Comparison of ENCODE assay signal across 8 cellular contexts in the genomic region with DNA sequence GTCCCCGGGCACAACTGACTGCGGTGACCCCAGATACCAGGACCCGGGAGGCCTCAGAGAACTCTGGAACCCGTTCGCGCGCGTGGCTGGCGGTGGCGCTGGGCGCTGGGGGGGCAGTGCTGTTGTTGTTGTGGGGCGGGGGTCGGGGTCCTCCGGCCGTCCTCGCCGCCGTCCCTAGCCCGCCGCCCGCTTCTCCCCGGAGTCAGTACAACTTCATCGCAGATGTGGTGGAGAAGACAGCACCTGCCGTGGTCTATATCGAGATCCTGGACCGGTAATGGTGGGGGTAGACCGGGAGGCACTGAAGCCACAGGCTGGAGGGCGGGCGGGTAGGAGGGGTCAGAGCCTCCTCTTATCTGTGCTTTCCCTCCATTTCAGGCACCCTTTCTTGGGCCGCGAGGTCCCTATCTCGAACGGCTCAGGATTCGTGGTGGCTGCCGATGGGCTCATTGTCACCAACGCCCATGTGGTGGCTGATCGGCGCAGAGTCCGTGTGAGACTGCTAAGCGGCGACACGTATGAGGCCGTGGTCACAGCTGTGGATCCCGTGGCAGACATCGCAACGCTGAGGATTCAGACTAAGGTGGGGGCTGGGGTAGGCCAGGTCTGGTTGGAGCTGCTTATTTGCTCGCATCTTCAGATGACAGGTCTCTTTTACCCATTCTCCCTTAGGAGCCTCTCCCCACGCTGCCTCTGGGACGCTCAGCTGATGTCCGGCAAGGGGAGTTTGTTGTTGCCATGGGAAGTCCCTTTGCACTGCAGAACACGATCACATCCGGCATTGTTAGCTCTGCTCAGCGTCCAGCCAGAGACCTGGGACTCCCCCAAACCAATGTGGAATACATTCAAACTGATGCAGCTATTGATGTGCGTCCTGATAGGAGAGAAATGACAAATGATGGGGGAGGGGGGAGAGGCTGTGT. TPM values are rescaled to one million over a fixed set of nuclear protein-coding genes. Genes with fewer than 3 reads are reported as not detected.
DNase-seq lines count a peak whose midpoint lies in the region; ATAC-seq and TF ChIP-seq lines count a peak whose summit lies in the region.

No MANE protein-coding gene starts in this region.

- H3K9me3 Mint-ChIP-seq in H9 (no peaks in the 10 kb centered on the region; a peak in 1 of 5 replicates), nephron progenitor cell (no peaks in the 10 kb centered on the region)

- intact Hi-C loops in aorta (cut with DNase I) = loop anchor here in 1 of 2 donors (10.0 kb wide), 1 partner anchor 54 kb away; no protein-coding TSS in a partner anchor

- peaks cover 0 to 5% of the 10 kb centered on the region in 2 donors for H3K36me3 ChIP-seq in aorta (ENCODE audit: control insufficient read depth in 1 of 2, insufficient read depth in 2 of 2, low read length in 1 of 2)

- H3K56ac ChIP-seq in H9 (ENCODE audit: insufficient read length, low read depth, low read length) = no peak overlapping the region

- H2BK15ac ChIP-seq in H9 (ENCODE audit: low read depth, low read length) = no peak overlapping the region

- WGBS in H9 (ENCODE audit: extremely low coverage, insufficient read length, low lambda C conversion rate) = no CpG with 5 or more reads among the region's 54 CpGs
- 1% methylated on average over 49 to 54 of the region's 54 CpGs for WGBS in aorta, 2 donors

- H3K27me3 Mint-ChIP-seq in H9 (ENCODE audit: low read depth) (peaks cover 2% of the 10 kb centered on the region; the same call in 1 of the 2 replicates), nephron progenitor cell (ENCODE audit: low read depth, poor library complexity) (peaks cover under 1% of the 10 kb centered on the region)

- peak; percentile 53 for DNase-seq in H9
- peak; percentile 55 for DNase-seq in NAMALWA (ENCODE audit: low spot score)
- DNase-seq in activated T-cell treated with anti-CD3 and anti-CD28 coated beads, Interleukin-2, amount 50 U/mL, for 48 hours = peak; percentile 67 to 68
- DNase-seq in fibroblast of mammary gland (ENCODE audit: low read depth) = peak; percentile 47
- DNase-seq in nephron progenitor cell = peak; percentile 55
- DNase-seq in aorta = peak; percentile 73 to 85
- no peak for DNase-seq in NCI-H1436 treated with DMSO at 0.1 percent for 48 hours (lab: John Stamatoyannopoulos, UW)

- H3K27ac Mint-ChIP-seq in H9 (no peak overlapping the region), nephron progenitor cell (no peak overlapping the region)

- peak overlapping the region; percentile 98 to 99 for H3K4me3 Mint-ChIP-seq in H9
- H3K4me3 Mint-ChIP-seq in nephron progenitor cell = peak overlapping the region; percentile 99

- H3K79me1 ChIP-seq in H9 (ENCODE audit: insufficient read depth, low read depth, low read length, poor library complexity, severe bottlenecking) = peaks cover 4% of the 10 kb centered on the region

- H3K14ac ChIP-seq in H9 (ENCODE audit: insufficient read depth, low read length) = no peak overlapping the region; the same call in 1 of the 2 replicates

- H2AK5ac ChIP-seq in H9 (ENCODE audit: insufficient read length, low read length) = no peak overlapping the region

- no peaks in the 10 kb centered on the region for H3K9me3 ChIP-seq in H9 (ENCODE audit: control insufficient read depth, low read depth, low read length)
- H3K9me3 ChIP-seq in aorta (ENCODE audit: control insufficient read depth, low read length) = no peaks in the 10 kb centered on the region

- peak overlapping the region; percentile 83 for H3K4me2 ChIP-seq in H9 (ENCODE audit: insufficient read depth, insufficient read length, low read length)

- H2BK5ac ChIP-seq in H9 (ENCODE audit: insufficient read length, low read length) = no peak overlapping the region

- H2BK120ac ChIP-seq in H9 (ENCODE audit: low read depth, low read length, poor library complexity, severe bottlenecking) = no peak overlapping the region

- peaks cover 4% of the 10 kb centered on the region; the same call in 1 of the 2 replicates for H3K79me2 ChIP-seq in H9 (ENCODE audit: insufficient read depth, low read length)

- no peak overlapping the region for H2AFZ ChIP-seq in H9 (ENCODE audit: low read length)

- peak overlapping the region; percentile 57 for H3K9ac ChIP-seq in H9 (ENCODE audit: extremely low read depth, insufficient read length, low read length)

- ATAC-seq in aorta (ENCODE audit: low FRiP score) = peak; percentile 40

- H3K23ac ChIP-seq in H9 (ENCODE audit: insufficient read length, low read depth, low read length) = no peak overlapping the region

- H4K8ac ChIP-seq in H9 (replicated peaks; ENCODE audit: insufficient read length, low read depth, low read length) = no peak overlapping the region

- no peak overlapping the region for H2BK20ac ChIP-seq in H9 (ENCODE audit: low read depth, low read length, poor library complexity, severe bottlenecking)

- H3K18ac ChIP-seq in H9 (ENCODE audit: insufficient read length, low read depth, low read length) = no peak overlapping the region

- H3K4me1 ChIP-seq in H9 (ENCODE audit: insufficient read depth, low read length) = peaks cover 4% of the 10 kb centered on the region; the same call in 1 of the 2 replicates
- no peaks in the 10 kb centered on the region for H3K4me1 ChIP-seq in aorta (ENCODE audit: control insufficient read depth in 1 of 2, insufficient read depth in 2 of 2, low read length in 2 of 2)

- H3K36me3 Mint-ChIP-seq in H9 (ENCODE audit: insufficient read depth in 1 of 3, low read depth in 3 of 3) (peaks cover 30 to 64% (median 47%) of the 10 kb centered on the region in 3 experiments), nephron progenitor cell (ENCODE audit: low read depth) (peaks cover 49% of the 10 kb centered on the region)

- H3K27ac ChIP-seq in H9 (ENCODE audit: insufficient read length, low read depth, low read length) (no peak overlapping the region), aorta (ENCODE audit: low read depth in 1 of 2, low read length in 2 of 2) (peak overlapping the region in 1 of 2 donors; percentile 14)

- no peak overlapping the region for H2BK12ac ChIP-seq in H9 (ENCODE audit: insufficient read length, low read depth, low read length)

- H4K91ac ChIP-seq in H9 (ENCODE audit: insufficient read length, low read depth, low read length) = no peak overlapping the region

- H3K23me2 ChIP-seq in H9 (ENCODE audit: insufficient read length, low read depth, low read length, poor library complexity, severe bottlenecking) = peaks cover 15% of the 10 kb centered on the region

- H3K27me3 ChIP-seq in H9 (ENCODE audit: insufficient read depth, low read length) (no peaks in the 10 kb centered on the region), aorta (ENCODE audit: control insufficient read depth in 1 of 2, insufficient read depth in 2 of 2, low read length in 1 of 2) (no peaks in the 10 kb centered on the region)

- TF ChIP-seq CTCF in H9 (conservative IDR thresholded peaks at IDR 0.05) (no peak), fibroblast of mammary gland (conservative IDR thresholded peaks at IDR 0.05; ENCODE audit: control insufficient read depth, insufficient read depth, low read depth, low read length) (no peak), nephron progenitor cell (IDR thresholded peaks at IDR 0.05) (no peak)

- H3K4me3 ChIP-seq in GM08714 (ENCODE audit: low read length) = peak overlapping the region; percentile 94
- peak overlapping the region; percentile 98 for H3K4me3 ChIP-seq in fibroblast of mammary gland (ENCODE audit: control insufficient read depth, low read depth, low read length)
- peak overlapping the region; percentile 62 to 73 for H3K4me3 ChIP-seq in aorta (ENCODE audit: low read length in 2 of 2)

- H3K4ac ChIP-seq in H9 (ENCODE audit: low read depth, low read length) = no peak overlapping the region

- H4K20me1 ChIP-seq in H9 (ENCODE audit: control insufficient read depth, insufficient read depth, insufficient read length) = no peaks in the 10 kb centered on the region

- H4K5ac ChIP-seq in H9 (ENCODE audit: insufficient read length, low read depth, low read length) = no peak overlapping the region

- H3T11ph ChIP-seq in H9 (ENCODE audit: low read length) = no peak overlapping the region

- H3K4me1 Mint-ChIP-seq in H9 = peaks cover 17 to 22% of the 10 kb centered on the region in 2 experiments
- peaks cover 38% of the 10 kb centered on the region for H3K4me1 Mint-ChIP-seq in nephron progenitor cell

RNA-seq across cellular contexts. Expression of gene HTRA2, which starts 0.8 kb away (rescaled TPM):
- total RNA-seq in H9 (2021) (24.1 and 24.9 TPM in 2 replicates), aorta (10 to 100 TPM; 31.9 to 35.4 TPM)
- 10 to 100 TPM; 27.4 to 46.9 TPM for polyA plus RNA-seq in aorta

RNA-seq across cellular contexts. Expression of gene AUP1, which starts 1.0 kb away (rescaled TPM):
- total RNA-seq in H9 (2021) (91.5 and 93.6 TPM in 2 replicates), aorta (10 to 100 TPM; 73.0 to 85.4 TPM)
- 100 to 1,000 TPM in 1 of 2 donors, 10 to 100 TPM in 1; 49.5 to 279 TPM for polyA plus RNA-seq in aorta

RNA-seq across cellular contexts. Expression of gene DQX1, which starts 4.5 kb away (rescaled TPM):
- total RNA-seq in H9 (2021) = 0.98 and 1.6 TPM in 2 replicates
- under 1 TPM in 1 of 2 donors, not detected in 1; 0.24 TPM for total RNA-seq in aorta
- 1 to 10 TPM in 1 of 2 donors, not detected in 1; 4.1 TPM for polyA plus RNA-seq in aorta

RNA-seq across cellular contexts. Expression of gene TLX2, which starts 16.2 kb away (rescaled TPM):
- total RNA-seq in H9 (2021) (0.20 and 0.26 TPM in 2 replicates), aorta (not detected)
- not detected for polyA plus RNA-seq in aorta

RNA-seq across cellular contexts. Expression of gene PCGF1, which starts 23.0 kb away (rescaled TPM):
- total RNA-seq in H9 (2021) (23.8 and 28.1 TPM in 2 replicates), aorta (10 to 100 TPM; 13.3 to 15.9 TPM)
- polyA plus RNA-seq in aorta = 10 to 100 TPM in 1 of 2 donors, 1 to 10 TPM in 1; 8.0 to 17.5 TPM
